ENCODE assay signal across 8 cellular contexts in genomic region chr17:16440814-16441629, GRCh38. TPM values are rescaled to one million over a fixed set of nuclear protein-coding genes. Genes with fewer than 3 reads are reported as not detected.
DNase-seq lines count a peak whose midpoint lies in the region; ATAC-seq and TF ChIP-seq lines count a peak whose summit lies in the region.

No MANE protein-coding gene starts in this region.

- H3K9me3 ChIP-seq in BLaER1 treated with 17β-estradiol and CSF1 and Interleukin-3, amounts not matched to agents 10 nM and 100 nM (replicated peaks in 1 of 11) = no peaks in the 10 kb centered on the region; a peak in 1 of 22 replicates
- no peaks in the 10 kb centered on the region for H3K9me3 ChIP-seq in HUES48 (ENCODE audit: control insufficient read depth, insufficient read depth, low read length)
- no peaks in the 10 kb centered on the region for H3K9me3 ChIP-seq in ascending aorta
- H3K9me3 ChIP-seq in mesodermal cell (ENCODE audit: control insufficient read depth, low read length) = no peaks in the 10 kb centered on the region
- no peaks in the 10 kb centered on the region for H3K9me3 ChIP-seq in esophagus muscularis mucosa

- H3K4me2 ChIP-seq in BLaER1 treated with 17β-estradiol and CSF1 and Interleukin-3, amounts not matched to agents 10 nM and 100 nM = peak overlapping the region; percentile 91 to 99 (median 97)

- peak overlapping the region in 10 of 11 experiments; percentile 86 to 99 (median 92); a peak in 20 of 22 replicates for H3K27ac ChIP-seq in BLaER1 treated with 17β-estradiol and CSF1 and Interleukin-3, amounts not matched to agents 10 nM and 100 nM
- H3K27ac ChIP-seq in HUES48 (ENCODE audit: low read depth, low read length) (peak overlapping the region; percentile 86), ascending aorta (peak overlapping the region in 1 of 2 donors; percentile 2), mesodermal cell (ENCODE audit: low read depth, low read length, severe bottlenecking) (peak overlapping the region; percentile 41), esophagus muscularis mucosa (replicated peaks in 1 of 4) (peak overlapping the region in 1 of 4 donors; percentile 30)

- ATAC-seq in GM18870 (IDR thresholded peaks at IDR 0.05; ENCODE audit: unreplicated experiment) = no peak

- no peak for DNase-seq in ascending aorta (ENCODE audit: low spot score in 2 of 2)
- no peak for DNase-seq in NCI-H1417 treated with DMSO at 0.1 percent for 48 hours (lab: John Stamatoyannopoulos, UW)
- DNase-seq in anterior cingulate cortex (lab: John Stamatoyannopoulos, UW) = no peak
- DNase-seq in esophagus muscularis mucosa (ENCODE audit: extremely low spot score) = no peak

- H3K9ac ChIP-seq in BLaER1 treated with 17β-estradiol and CSF1 and Interleukin-3, amounts not matched to agents 10 nM and 100 nM = peak overlapping the region; percentile 90 to 99 (median 94)
- peak overlapping the region; percentile 96; the same call in 1 of the 2 replicates for H3K9ac ChIP-seq in HUES48 (ENCODE audit: low read depth, low read length)

- peaks cover 56 to 67% (median 61%) of the 10 kb centered on the region in 11 experiments for H3K36me3 ChIP-seq in BLaER1 treated with 17β-estradiol and CSF1 and Interleukin-3, amounts not matched to agents 10 nM and 100 nM
- H3K36me3 ChIP-seq in HUES48 (ENCODE audit: control insufficient read depth, insufficient read depth, low read length) = peaks cover 55% of the 10 kb centered on the region
- peaks cover 12 to 49% of the 10 kb centered on the region in 2 donors for H3K36me3 ChIP-seq in ascending aorta
- peaks cover 60% of the 10 kb centered on the region for H3K36me3 ChIP-seq in mesodermal cell (ENCODE audit: control insufficient read depth, insufficient read depth, low read length)
- H3K36me3 ChIP-seq in esophagus muscularis mucosa = peaks cover 30 to 52% (median 49%) of the 10 kb centered on the region in 4 donors

- peaks cover 56 to 66% (median 64%) of the 10 kb centered on the region in 11 experiments for H4K20me1 ChIP-seq in BLaER1 treated with 17β-estradiol and CSF1 and Interleukin-3, amounts not matched to agents 10 nM and 100 nM

- H3K4me1 ChIP-seq in BLaER1 treated with 17β-estradiol and CSF1 and Interleukin-3, amounts not matched to agents 10 nM and 100 nM = peaks cover 54 to 69% (median 66%) of the 10 kb centered on the region in 10 experiments
- H3K4me1 ChIP-seq in HUES48 (ENCODE audit: control insufficient read depth, insufficient read depth, low read length) (peaks cover 17% of the 10 kb centered on the region), ascending aorta (peaks cover 4 to 26% of the 10 kb centered on the region in 2 donors), mesodermal cell (ENCODE audit: control insufficient read depth, insufficient read depth, low read length, poor library complexity, severe bottlenecking) (peaks cover 22% of the 10 kb centered on the region), esophagus muscularis mucosa (peaks cover 37 to 70% (median 68%) of the 10 kb centered on the region in 4 donors)

- TF ChIP-seq EP300 in esophagus muscularis mucosa (IDR thresholded peaks at IDR 0.05) = no peak

- 88 to 94% methylated on average over 2 to 3 of the region's 4 CpGs for WGBS in mesodermal cell (ENCODE audit: insufficient coverage in 2 of 2), 2 experiments
- WGBS in esophagus muscularis mucosa = 68% methylated on average over 4 of the region's 4 CpGs

- no peaks in the 10 kb centered on the region for H3K27me3 ChIP-seq in BLaER1 treated with 17β-estradiol and CSF1 and Interleukin-3, amounts not matched to agents 10 nM and 100 nM
- H3K27me3 ChIP-seq in HUES48 (ENCODE audit: control insufficient read depth, insufficient read depth, low read length) (no peaks in the 10 kb centered on the region), ascending aorta (no peaks in the 10 kb centered on the region), esophagus muscularis mucosa (no peaks in the 10 kb centered on the region)

- intact Hi-C loops in ascending aorta (cut with DNase I) (no loop called here), esophagus muscularis mucosa (cut with DNase I) (no loop called here)

- TF ChIP-seq POLR2A in esophagus muscularis mucosa (IDR thresholded peaks at IDR 0.05; ENCODE audit: low read depth) = no peak

- TF ChIP-seq CTCF in ascending aorta (IDR thresholded peaks at IDR 0.05) (no peak), esophagus muscularis mucosa (IDR thresholded peaks at IDR 0.05) (no peak)

- H3K4me3 ChIP-seq in BLaER1 treated with 17β-estradiol and CSF1 and Interleukin-3, amounts not matched to agents 10 nM and 100 nM = peak overlapping the region; percentile 86 to 99 (median 96)
- H3K4me3 ChIP-seq in HUES48 (ENCODE audit: low read depth, low read length) = peak overlapping the region; percentile 87
- peak overlapping the region; percentile 85 to 89 for H3K4me3 ChIP-seq in ascending aorta
- peak overlapping the region; percentile 100 for H3K4me3 ChIP-seq in mesodermal cell (ENCODE audit: extremely low read depth, insufficient read depth, low read length, poor library complexity, severe bottlenecking)
- peak overlapping the region in 1 of 4 donors; percentile 74 for H3K4me3 ChIP-seq in esophagus muscularis mucosa

RNA-seq across cellular contexts. Expression of gene TRPV2, which starts 25.7 kb away (rescaled TPM):
- total RNA-seq in ascending aorta (26.1 TPM), esophagus muscularis mucosa (10 to 100 TPM; 11.3 to 19.1 (median 17.7) TPM)
- polyA plus RNA-seq in mesodermal cell (2013, experiment 1 of 2) = 40.3 TPM
- 37.5 TPM for polyA plus RNA-seq in mesodermal cell (2013, experiment 2 of 2)

RNA-seq across cellular contexts. Expression of gene LRRC75A, which starts 51.0 kb away (rescaled TPM):
- total RNA-seq in ascending aorta (1.2 TPM), esophagus muscularis mucosa (1 to 10 TPM in 2 of 4 donors, under 1 TPM in 2; 0.83 to 3.5 (median 2.0) TPM)
- polyA plus RNA-seq in mesodermal cell (2013, experiment 1 of 2) = 1.3 TPM
- 1.3 TPM for polyA plus RNA-seq in mesodermal cell (2013, experiment 2 of 2)
